9 cellular contexts compared by ENCODE assay signal in the genomic region with DNA sequence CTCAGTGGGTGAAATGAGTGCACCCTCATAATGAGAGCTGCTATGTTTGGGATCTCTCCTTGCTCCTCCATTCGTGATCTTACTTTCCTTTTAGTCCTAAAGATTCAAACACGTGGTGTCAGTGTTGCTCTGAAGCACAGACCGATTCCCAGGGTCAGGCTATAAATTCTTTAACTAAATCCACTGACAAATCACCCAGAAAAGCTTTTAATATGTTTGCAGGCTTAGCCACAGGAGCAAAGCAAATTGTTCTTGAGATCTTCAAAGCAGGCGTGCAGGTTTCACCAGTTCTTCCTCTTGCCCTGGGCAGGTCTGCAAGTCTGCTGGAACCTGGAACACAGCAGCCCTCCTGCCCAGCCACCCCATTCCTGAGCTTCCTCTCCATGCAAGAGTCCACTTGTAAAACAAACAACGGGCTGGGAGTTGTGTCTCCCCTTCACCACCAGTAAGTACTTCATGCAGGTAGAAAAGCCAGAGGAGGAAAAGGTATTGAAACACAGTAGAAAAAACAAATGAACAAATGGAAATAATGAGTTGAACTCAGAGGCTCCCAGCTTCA.
DNase-seq lines count a peak whose midpoint lies in the region; ATAC-seq, FAIRE-seq and TF ChIP-seq lines count a peak whose summit lies in the region.
"Had no signal": no experiment of that assay in that cellular context is flagged by ENCODE, and none has a peak within 500 bp of the region (broad histone marks: within the 10 kb centered on the region; RNA-seq: fewer than 3 reads in every experiment).

No MANE protein-coding gene starts in this region.

- H4K20me1 ChIP-seq in fibroblast of lung (ENCODE audit: control insufficient read depth, extremely low read depth, insufficient read depth, low read length) = no peaks in the 10 kb centered on the region

- FAIRE-seq in pancreas (lab: Jason Lieb, UNC) = no peak

- H3K4me3 ChIP-seq in GM08714 (ENCODE audit: low read length) (peak overlapping the region; percentile 46; the same call in 1 of the 2 replicates), Peyer's patch (no peak overlapping the region), fibroblast of lung (replicated peaks in 1 of 4; ENCODE audit: control extremely low read depth in 1 of 4, insufficient read depth in 1 of 4, low read depth in 3 of 4, low read length in 4 of 4) (no peak overlapping the region), pancreas (no peak overlapping the region)
- H3K4me3 ChIP-seq: SK-N-MC had no signal

- H3K4me1 ChIP-seq in Peyer's patch (peaks cover 0 to 14% (median 4%) of the 10 kb centered on the region in 4 donors), fibroblast of lung (ENCODE audit: control insufficient read depth, extremely low read depth, insufficient read depth, low read length) (peaks cover 2% of the 10 kb centered on the region), pancreas (peaks cover 0 to 6% (median 0%) of the 10 kb centered on the region in 3 donors)

- peak overlapping the region; percentile 91 for H2AFZ ChIP-seq in fibroblast of lung (ENCODE audit: low read length)

- intact Hi-C loops in pancreas (cut with DNase I) = no loop called here

- H3K9me3 ChIP-seq in Peyer's patch (no peaks in the 10 kb centered on the region), fibroblast of lung (ENCODE audit: control insufficient read depth, insufficient read depth, low read depth, low read length) (no peaks in the 10 kb centered on the region), pancreas (no peaks in the 10 kb centered on the region)

- H3K27me3 ChIP-seq in Peyer's patch (no peaks in the 10 kb centered on the region), fibroblast of lung (ENCODE audit: control insufficient read depth, insufficient read depth, low read length) (no peaks in the 10 kb centered on the region), pancreas (no peaks in the 10 kb centered on the region)

- peak overlapping the region; percentile 48 for H3K4me2 ChIP-seq in fibroblast of lung (ENCODE audit: extremely low read depth, insufficient read depth, low read length)

- no peaks in the 10 kb centered on the region for H3K79me2 ChIP-seq in fibroblast of lung (ENCODE audit: control insufficient read depth, insufficient read depth, low read length)

- no peak overlapping the region for H3K9ac ChIP-seq in fibroblast of lung (ENCODE audit: insufficient read depth, low read length)

- 3 to 6% methylated on average over 5 of the region's 5 CpGs for WGBS in pancreas, 2 donors

- DNase-seq in Peyer's patch = no peak
- peak; percentile 22 to 85 for DNase-seq in fibroblast of lung (ENCODE audit: low read depth in 2 of 2)
- peak in 1 of 6 donors; percentile 33 for DNase-seq in pancreas
- no peak for DNase-seq in NCI-H446 (lab: John Stamatoyannopoulos, UW)
- DNase-seq in NCI-H1092 (lab: John Stamatoyannopoulos, UW) = no peak

- H3K36me3 ChIP-seq in Peyer's patch (no peaks in the 10 kb centered on the region), fibroblast of lung (ENCODE audit: control insufficient read depth, insufficient read depth, low read length) (no peaks in the 10 kb centered on the region), pancreas (no peaks in the 10 kb centered on the region)

- TF ChIP-seq CTCF in Peyer's patch (IDR thresholded peaks at IDR 0.05) (peak in 3 of 6 experiments; percentile 27 to 56 (median 43)), fibroblast of lung (conservative IDR thresholded peaks at IDR 0.05 in 1 of 2, IDR thresholded peaks at IDR 0.05 in 1 of 2; ENCODE audit: low read depth in 1 of 2, low read length in 2 of 2) (peak; percentile 32 to 45), pancreas (IDR thresholded peaks at IDR 0.05) (peak in 1 of 4 donors; percentile 29)

- H3K27ac ChIP-seq in Peyer's patch (peak overlapping the region in 3 of 4 donors; percentile 17 to 50 (median 48)), fibroblast of lung (ENCODE audit: insufficient read depth, low read length) (no peak overlapping the region), pancreas (peak overlapping the region in 1 of 4 donors; percentile 52)
- H3K27ac ChIP-seq: SK-N-MC had no signal

- peak; percentile 74 to 92 (median 86) for ATAC-seq in pancreas
- no peak for ATAC-seq in GM21390 (IDR thresholded peaks at IDR 0.05; ENCODE audit: unreplicated experiment)
- no peak for ATAC-seq in GM18907 (IDR thresholded peaks at IDR 0.05; ENCODE audit: unreplicated experiment)

- TF ChIP-seq POLR2A in Peyer's patch (IDR thresholded peaks at IDR 0.05) = no peak

Comparison
In these comparisons a context has a peak if more than half of its experiments do, and no peak if none do; other contexts are left out.
1. DNase-seq: peak in fibroblast of lung (2 of 2); none in Peyer's patch (0 of 3), NCI-H446 (0 of 2) and NCI-H1092 (single experiment).
2. ATAC-seq: peak in pancreas (4 of 4); none in GM21390 (single experiment) and GM18907 (single experiment).